ENCODE assay signal across 15 cellular contexts in genomic region chr17:17716837-17717523, GRCh38. TPM values are rescaled to one million over a fixed set of nuclear protein-coding genes. Genes with fewer than 3 reads are reported as not detected.
DNase-seq lines count a peak whose midpoint lies in the region; ATAC-seq and TF ChIP-seq lines count a peak whose summit lies in the region.
"Had no signal": no experiment of that assay in that cellular context is flagged by ENCODE, and none has a peak within 500 bp of the region (broad histone marks: within the 10 kb centered on the region; RNA-seq: fewer than 3 reads in every experiment).

No MANE protein-coding gene starts in this region.

- H3F3A ChIP-seq in GM23338 (replicated peaks; ENCODE audit: low read depth): no peaks in the 10 kb centered on the region; the same call in 1 of the 2 replicates

- H4K20me1 ChIP-seq in GM23338 (replicated peaks; ENCODE audit: insufficient read depth): peaks cover 10% of the 10 kb centered on the region

- peak; percentile 82 for DNase-seq in HuH-7 (ENCODE audit: low spot score)
- peak; percentile 23 for DNase-seq in myocyte (ENCODE audit: low read depth)
- no peak for DNase-seq in NCI-H82 (lab: John Stamatoyannopoulos, UW)
- DNase-seq in GM23338 (ENCODE audit: low spot score): no peak
- no peak for DNase-seq in left ventricle myocardium inferior
- DNase-seq in WTC11 (ENCODE audit: low spot score): no peak
- DNase-seq: C1 segment of cervical spinal cord, DMS53, NCI-H1092 treated with DMSO at 0.1 percent for 48 hours, NCI-H1694 treated with DMSO at 0.1 percent for 48 hours, NCI-H446, SHP77 had no signal

- H3K27ac ChIP-seq in GM23338 (ENCODE audit: low read depth): no peak overlapping the region
- H3K27ac ChIP-seq in left ventricle myocardium inferior (replicated peaks): no peak overlapping the region

- no peak overlapping the region for H3K4me2 ChIP-seq in GM23338

- H3K27ac Mint-ChIP-seq in brain (peak overlapping the region in 4 of 5 experiments; percentile 11 to 78 (median 48)), GM23338 (no peak overlapping the region), WTC11 (no peak overlapping the region)

- no peak overlapping the region for H2AFZ ChIP-seq in GM23338

- H3K4me1 ChIP-seq in GM23338 (ENCODE audit: insufficient read depth) (peaks cover 3% of the 10 kb centered on the region; the same call in 1 of the 2 replicates), left ventricle myocardium inferior (peaks cover 77% of the 10 kb centered on the region)
- H3K4me1 ChIP-seq: HAP-1 had no signal

- no peak for TF ChIP-seq CTCF in brain (conservative IDR thresholded peaks at IDR 0.05)
- no peak for TF ChIP-seq CTCF in GM23338 (conservative IDR thresholded peaks at IDR 0.05; ENCODE audit: low read depth in 2 of 2)
- TF ChIP-seq CTCF in left ventricle myocardium inferior (IDR thresholded peaks at IDR 0.05; ENCODE audit: borderline replicate concordance): no peak
- no peak for TF ChIP-seq CTCF in WTC11 (IDR thresholded peaks at IDR 0.05)

- no peaks in the 10 kb centered on the region for H3K36me3 ChIP-seq in GM23338 (ENCODE audit: insufficient read depth)
- no peaks in the 10 kb centered on the region for H3K36me3 ChIP-seq in left ventricle myocardium inferior
- H3K36me3 ChIP-seq: HAP-1 had no signal

- no peaks in the 10 kb centered on the region for H3K9me2 ChIP-seq in GM23338 (ENCODE audit: insufficient read depth)

- POLR2A ChIA-PET in WTC11 (lab: Charles Lee): no interaction called here

- intact Hi-C loops in left ventricle myocardium inferior (cut with micrococcal nuclease): no loop called here

- H3K4me3 Mint-ChIP-seq in brain (no peak overlapping the region), GM23338 (no peak overlapping the region), WTC11 (no peak overlapping the region)

- peaks cover 0 to 4% (median 0%) of the 10 kb centered on the region in 5 experiments for H3K9me3 Mint-ChIP-seq in brain
- no peaks in the 10 kb centered on the region for H3K9me3 Mint-ChIP-seq in GM23338
- H3K9me3 Mint-ChIP-seq in WTC11: no peaks in the 10 kb centered on the region

- no peak overlapping the region for H3K4me3 ChIP-seq in GM23338
- H3K4me3 ChIP-seq in left ventricle myocardium inferior: no peak overlapping the region
- H3K4me3 ChIP-seq: HAP-1 had no signal

- H3K27me3 ChIP-seq in GM23338 (ENCODE audit: insufficient read depth) (peaks cover 100% of the 10 kb centered on the region), left ventricle myocardium inferior (ENCODE audit: low read depth) (no peaks in the 10 kb centered on the region)

- ATAC-seq in GM23338 (no peak), WTC11 (no peak)
- ATAC-seq: SK-N-SH treated with all-trans-retinoic acid at 6 μM for 48 hours had no signal

- no peaks in the 10 kb centered on the region for H3K79me2 ChIP-seq in GM23338 (replicated peaks; ENCODE audit: insufficient read depth)

- H3K27me3 Mint-ChIP-seq in brain (no peaks in the 10 kb centered on the region), GM23338 (ENCODE audit: insufficient read depth, low read depth, poor library complexity) (peaks cover 75% of the 10 kb centered on the region), WTC11 (ENCODE audit: low read depth) (peaks cover 88% of the 10 kb centered on the region)

- CTCF ChIA-PET in WTC11 (lab: Charles Lee): interaction anchor here (1.0 kb wide), 1 partner anchor 46 kb away, joined by 3 read pairs; no protein-coding TSS in a partner anchor

- H3K36me3 Mint-ChIP-seq in brain (no peaks in the 10 kb centered on the region), GM23338 (ENCODE audit: low read depth) (no peaks in the 10 kb centered on the region; the same call in 2 of the 3 replicates), WTC11 (no peaks in the 10 kb centered on the region)

- no peaks in the 10 kb centered on the region for H3K9me3 ChIP-seq in left ventricle myocardium inferior (replicated peaks)
- H3K9me3 ChIP-seq: HAP-1 had no signal

- H3K4me1 Mint-ChIP-seq in brain (peaks cover 78% of the 10 kb centered on the region), GM23338 (peaks cover 18% of the 10 kb centered on the region), WTC11 (peaks cover 16% of the 10 kb centered on the region)

TF ChIP-seq in GM23338, 12 proteins besides CTCF, POLR2A, EP300 and RAD21 (continues in another document):
- TF ChIP-seq NANOG (IDR thresholded peaks at IDR 0.05; ENCODE audit: borderline replicate concordance): no peak
- TF ChIP-seq ZNF331 (CRISPR knock-in tag; IDR thresholded peaks at IDR 0.05; ENCODE audit: low read depth): no peak
- no peak for TF ChIP-seq EZH2 (IDR thresholded peaks at IDR 0.05; ENCODE audit: low read depth, unreplicated experiment)
- TF ChIP-seq JUNB (IDR thresholded peaks at IDR 0.05; ENCODE audit: unreplicated experiment): no peak
- no peak for TF ChIP-seq POLR2AphosphoS5 (IDR thresholded peaks at IDR 0.05; ENCODE audit: low read depth)

TF ChIP-seq in WTC11, 78 proteins besides CTCF, POLR2A, EP300 and RAD21:
- TF ChIP-seq ATF1 (CRISPR knock-in tag; IDR thresholded peaks at IDR 0.05) (no peak), AR (CRISPR knock-in tag; IDR thresholded peaks at IDR 0.05) (no peak), TEAD1 (CRISPR knock-in tag; IDR thresholded peaks at IDR 0.05) (no peak), ZNF232 (CRISPR knock-in tag; IDR thresholded peaks at IDR 0.05) (no peak), ZBTB21 (CRISPR knock-in tag; IDR thresholded peaks at IDR 0.05; ENCODE audit: borderline replicate concordance) (no peak), CREM (CRISPR knock-in tag; IDR thresholded peaks at IDR 0.05) (no peak), FOXJ3 (CRISPR knock-in tag; IDR thresholded peaks at IDR 0.05; ENCODE audit: borderline replicate concordance) (no peak), ZNF671 (CRISPR knock-in tag; IDR thresholded peaks at IDR 0.05) (no peak)
- TF ChIP-seq, protein P1, sequence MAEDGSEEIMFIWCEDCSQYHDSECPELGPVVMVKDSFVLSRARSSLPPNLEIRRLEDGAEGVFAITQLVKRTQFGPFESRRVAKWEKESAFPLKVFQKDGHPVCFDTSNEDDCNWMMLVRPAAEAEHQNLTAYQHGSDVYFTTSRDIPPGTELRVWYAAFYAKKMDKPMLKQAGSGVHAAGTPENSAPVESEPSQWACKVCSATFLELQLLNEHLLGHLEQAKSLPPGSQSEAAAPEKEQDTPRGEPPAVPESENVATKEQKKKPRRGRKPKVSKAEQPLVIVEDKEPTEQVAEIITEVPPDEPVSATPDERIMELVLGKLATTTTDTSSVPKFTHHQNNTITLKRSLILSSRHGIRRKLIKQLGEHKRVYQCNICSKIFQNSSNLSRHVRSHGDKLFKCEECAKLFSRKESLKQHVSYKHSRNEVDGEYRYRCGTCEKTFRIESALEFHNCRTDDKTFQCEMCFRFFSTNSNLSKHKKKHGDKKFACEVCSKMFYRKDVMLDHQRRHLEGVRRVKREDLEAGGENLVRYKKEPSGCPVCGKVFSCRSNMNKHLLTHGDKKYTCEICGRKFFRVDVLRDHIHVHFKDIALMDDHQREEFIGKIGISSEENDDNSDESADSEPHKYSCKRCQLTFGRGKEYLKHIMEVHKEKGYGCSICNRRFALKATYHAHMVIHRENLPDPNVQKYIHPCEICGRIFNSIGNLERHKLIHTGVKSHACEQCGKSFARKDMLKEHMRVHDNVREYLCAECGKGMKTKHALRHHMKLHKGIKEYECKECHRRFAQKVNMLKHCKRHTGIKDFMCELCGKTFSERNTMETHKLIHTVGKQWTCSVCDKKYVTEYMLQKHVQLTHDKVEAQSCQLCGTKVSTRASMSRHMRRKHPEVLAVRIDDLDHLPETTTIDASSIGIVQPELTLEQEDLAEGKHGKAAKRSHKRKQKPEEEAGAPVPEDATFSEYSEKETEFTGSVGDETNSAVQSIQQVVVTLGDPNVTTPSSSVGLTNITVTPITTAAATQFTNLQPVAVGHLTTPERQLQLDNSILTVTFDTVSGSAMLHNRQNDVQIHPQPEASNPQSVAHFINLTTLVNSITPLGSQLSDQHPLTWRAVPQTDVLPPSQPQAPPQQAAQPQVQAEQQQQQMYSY (CRISPR knock-in tag; IDR thresholded peaks at IDR 0.05): no peak

RNA-seq across cellular contexts. Expression of gene RAI1, which starts 35.7 kb away (rescaled TPM):
- 22.1 TPM for polyA plus RNA-seq in brain (ENCODE audit: insufficient read depth, low read depth, low replicate concordance)
- 6.5 and 9.1 TPM in 2 replicates for total RNA-seq in myocyte
- polyA plus RNA-seq in myocyte (2012): 11.7 TPM
- 0.87 and 2.1 TPM in 2 replicates for total RNA-seq in GM23338 (2014; rRNA removed; shearing (Covaris generic))
- 0.75 and 0.89 TPM in 2 replicates for polyA plus RNA-seq in GM23338 (2016; fragmentation: Nextera tagmentation; extraction: Ambion mirVana)
- total RNA-seq in left ventricle myocardium inferior: 22.5 TPM
- total RNA-seq in WTC11 (2021): 7.3 to 12.7 TPM (median 8.1 TPM) in 3 replicates

Comparison
In these comparisons a context has a peak if more than half of its experiments do, and no peak if none do; other contexts are left out.
1. DNase-seq: peak in HuH-7 (single experiment) and myocyte (single experiment); none in NCI-H82 (single experiment), GM23338 (single experiment), left ventricle myocardium inferior (single experiment) and WTC11 (single experiment).
2. H3K27ac Mint-ChIP-seq: peak in brain (4 of 5); none in GM23338 (single experiment) and WTC11 (single experiment).